In the genomic region with DNA sequence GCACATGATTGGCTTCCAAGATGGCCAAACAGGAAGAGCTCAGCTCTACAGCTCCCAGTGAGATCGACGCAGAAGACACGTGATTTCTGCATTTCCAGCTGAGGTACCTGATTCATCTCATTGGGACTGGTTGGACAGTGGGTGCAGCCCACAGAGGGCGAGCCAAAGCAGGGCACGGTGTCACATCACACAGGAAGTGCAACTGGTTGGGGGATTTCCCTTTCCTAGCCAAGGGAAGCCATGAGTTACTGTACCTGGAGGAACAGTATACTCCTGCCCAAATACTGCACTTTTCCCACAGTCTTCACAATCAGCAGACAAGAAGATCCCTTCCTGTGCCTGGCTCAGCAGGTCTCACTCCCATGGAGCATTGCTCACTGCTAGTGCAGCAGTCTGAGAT, we compare ENCODE assay signal across 30 cellular contexts.
"Had no signal": no experiment of that assay in that cellular context is flagged by ENCODE, and none has a peak within 500 bp of the region (broad histone marks: within the 10 kb centered on the region; RNA-seq: fewer than 3 reads in every experiment).

No MANE protein-coding gene starts in this region.

- H3K27me3 ChIP-seq: colonic mucosa, gastrocnemius medialis, hepatocyte, neural progenitor cell, right lobe of liver, stomach, thyroid gland had no signal

- H3K36me3 Mint-ChIP-seq: mesothelial cell of epicardium; neural progenitor cell; stimulated activated effector memory CD8-positive, alpha-beta T cell treated with anti-CD3 and anti-CD28 coated beads, Interleukin-12 subunit alpha, Interleukin-12 subunit beta, amount 100 ng/mL, for 72 hours; type B pancreatic cell had no signal

- H3K9ac ChIP-seq: neural progenitor cell, parathyroid adenoma had no signal

- H3K9me3 ChIP-seq: colonic mucosa, gastrocnemius medialis, mucosa of descending colon, right lobe of liver, thyroid gland had no signal

- H3K79me2 ChIP-seq: hepatocyte, parathyroid adenoma had no signal

- H2AFZ ChIP-seq: hepatocyte, neural progenitor cell, parathyroid adenoma had no signal

- H3K4me3 Mint-ChIP-seq: dendritic cell treated with granulocyte-macrophage colony-stimulating factor and Interleukin-4, amounts not matched to agents 40 ng/mL and 50 ng/mL, for 4 days; endodermal cell; mesothelial cell of epicardium; naive B cell; natural killer cell treated with Interleukin-12 subunit alpha and Interleukin-12 subunit beta and Interleukin-15 and Interleukin-18, amount 100 ng/mL, for 72 hours; neural progenitor cell; stimulated activated effector memory CD8-positive, alpha-beta T cell treated with anti-CD3 and anti-CD28 coated beads, Interleukin-12 subunit alpha, Interleukin-12 subunit beta, amount 100 ng/mL, for 72 hours; type B pancreatic cell had no signal

- FAIRE-seq: kidney, small intestine had no signal

- H3K36me3 ChIP-seq: colonic mucosa, gastrocnemius medialis, neural progenitor cell, right lobe of liver, stomach, thyroid gland had no signal

- H3K4me2 ChIP-seq: hepatocyte, neural progenitor cell had no signal

- DNase-seq: colonic mucosa; effector CD8-positive, alpha-beta T cell; endodermal cell; foreskin fibroblast; gastrocnemius medialis; head of caudate nucleus; mesenchymal stem cell; mucosa of descending colon; naive B cell; right lobe of liver; small intestine; stimulated activated CD4-positive, alpha-beta T cell treated with anti-CD3 and anti-CD28 coated beads, Interleukin-2, amount 100 ng/mL, for 24 hours; stimulated activated CD4-positive, alpha-beta T cell treated with anti-CD3 and anti-CD28 coated beads, Interleukin-4, amount 100 ng/mL, for 24 hours; stimulated activated naive CD4-positive, alpha-beta T cell treated with Interleukin-2 at 50 U/mL for 16 hours; stomach; thyroid gland had no signal

- H3K27me3 Mint-ChIP-seq: dendritic cell treated with granulocyte-macrophage colony-stimulating factor and Interleukin-4, amounts not matched to agents 40 ng/mL and 50 ng/mL, for 4 days; naive B cell; natural killer cell treated with Interleukin-12 subunit alpha and Interleukin-12 subunit beta and Interleukin-15 and Interleukin-18, amount 100 ng/mL, for 72 hours; progenitor cell of endocrine pancreas; type B pancreatic cell had no signal

- H3K4me1 ChIP-seq: colonic mucosa, gastrocnemius medialis, neural progenitor cell, parathyroid adenoma, right lobe of liver, stomach had no signal

- H3K27ac ChIP-seq: colonic mucosa, epithelial cell of prostate, gastrocnemius medialis, hepatocyte, neural progenitor cell, parathyroid adenoma, right lobe of liver, stomach, thyroid gland had no signal

- H3K27ac Mint-ChIP-seq: dendritic cell treated with granulocyte-macrophage colony-stimulating factor and Interleukin-4, amounts not matched to agents 40 ng/mL and 50 ng/mL, for 4 days; endodermal cell; mesothelial cell of epicardium; naive B cell; natural killer cell treated with Interleukin-12 subunit alpha and Interleukin-12 subunit beta and Interleukin-15 and Interleukin-18, amount 100 ng/mL, for 72 hours; neural progenitor cell; progenitor cell of endocrine pancreas; stimulated activated effector memory CD8-positive, alpha-beta T cell treated with anti-CD3 and anti-CD28 coated beads, Interleukin-12 subunit alpha, Interleukin-12 subunit beta, amount 100 ng/mL, for 72 hours; type B pancreatic cell had no signal

- ATAC-seq: esophagus mucosa; gastrocnemius medialis; left lobe of liver; mucosa of descending colon; natural killer cell treated with Interleukin-12 subunit alpha and Interleukin-12 subunit beta and Interleukin-15 and Interleukin-18, amount 100 ng/mL, for 72 hours; right lobe of liver; stimulated activated effector memory CD8-positive, alpha-beta T cell treated with anti-CD3 and anti-CD28 coated beads, Interleukin-12 subunit alpha, Interleukin-12 subunit beta, amount 100 ng/mL, for 72 hours had no signal

- H3K4me3 ChIP-seq: colonic mucosa, gastrocnemius medialis, hepatocyte, lung, mucosa of descending colon, neural progenitor cell, right lobe of liver, stomach, thyroid gland had no signal

- H3K9me3 Mint-ChIP-seq: endodermal cell, neural progenitor cell, type B pancreatic cell had no signal

- H3K4me1 Mint-ChIP-seq: neural progenitor cell; stimulated activated effector memory CD8-positive, alpha-beta T cell treated with anti-CD3 and anti-CD28 coated beads, Interleukin-12 subunit alpha, Interleukin-12 subunit beta, amount 100 ng/mL, for 72 hours had no signal
